26 cellular contexts compared by ENCODE assay signal in the genomic region with DNA sequence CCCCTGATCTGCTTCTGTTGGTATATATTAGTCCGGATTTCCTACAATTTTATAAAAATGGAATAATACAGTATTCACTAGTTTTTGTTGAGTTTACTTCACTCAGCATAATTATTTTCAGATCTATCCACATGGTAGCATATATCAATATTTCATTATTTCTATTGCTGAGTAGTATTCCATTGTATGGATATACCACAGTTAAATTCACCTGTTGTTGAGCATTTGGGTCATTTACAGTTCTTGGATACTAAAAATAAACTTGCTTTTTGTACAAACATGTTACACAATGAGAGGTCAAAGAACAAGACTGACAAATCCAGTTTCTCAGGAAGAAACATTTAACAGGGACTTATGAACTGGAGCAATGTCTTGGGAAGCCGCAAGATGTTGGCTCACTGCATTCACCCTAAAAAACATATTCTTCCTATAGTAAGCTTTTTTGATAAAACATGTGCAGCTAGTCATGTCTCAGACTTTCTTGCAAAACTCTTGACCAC.
"Had no signal": no experiment of that assay in that cellular context is flagged by ENCODE, and none has a peak within 500 bp of the region (broad histone marks: within the 10 kb centered on the region; RNA-seq: fewer than 3 reads in every experiment).

No MANE protein-coding gene starts in this region.

- ATAC-seq: esophagus mucosa; foreskin keratinocyte; gastroesophageal sphincter; heart left ventricle; left lobe of liver; natural killer cell; psoas muscle; right cardiac atrium; stimulated activated naive CD8-positive, alpha-beta T cell treated with anti-CD3 and anti-CD28 coated beads, Interleukin-15, amount 100 ng/mL, for 72 hours had no signal

- H2AFZ ChIP-seq: hepatocyte had no signal

- H3K36me3 ChIP-seq: gastroesophageal sphincter, heart left ventricle, ovary, suprapubic skin, vagina had no signal

- H3K27me3 ChIP-seq: gastroesophageal sphincter, heart left ventricle, hepatocyte, ovary, suprapubic skin, vagina had no signal

- H3K4me2 ChIP-seq: hepatocyte had no signal

- H3K27ac ChIP-seq: epithelial cell of prostate, foreskin keratinocyte, hepatocyte, ovary, psoas muscle, suprapubic skin had no signal

- H3K4me1 ChIP-seq: foreskin keratinocyte, psoas muscle, vagina had no signal

- H3K4me3 ChIP-seq: gastroesophageal sphincter, heart left ventricle, hepatocyte, lung, ovary, psoas muscle, suprapubic skin, vagina had no signal

- DNase-seq: effector CD8-positive, alpha-beta T cell; endodermal cell; foreskin keratinocyte; heart left ventricle; kidney; natural killer cell; occipital lobe; ovary; posterior cingulate gyrus; psoas muscle; right cardiac atrium; small intestine; stimulated activated CD4-positive, alpha-beta T cell treated with anti-CD3 and anti-CD28 coated beads, Interleukin-15, amount 100 ng/mL, for 24 hours; stimulated activated CD4-positive, alpha-beta T cell treated with anti-CD3 and anti-CD28 coated beads, Interleukin-2, amount 100 ng/mL, for 48 hours; stimulated activated CD8-positive, alpha-beta memory T cell treated with anti-CD3 and anti-CD28 coated beads, Interleukin-4, amount 100 ng/mL, for 48 hours; stimulated activated naive CD4-positive, alpha-beta T cell; stimulated activated naive CD8-positive, alpha-beta T cell treated with anti-CD3 and anti-CD28 coated beads, Interleukin-15, amount 100 ng/mL, for 72 hours; trophoblast cell had no signal

- H3K79me2 ChIP-seq: hepatocyte had no signal

- H3K9me3 ChIP-seq: ovary, suprapubic skin, vagina had no signal
